9 cellular contexts compared by ENCODE assay signal in the genomic region with DNA sequence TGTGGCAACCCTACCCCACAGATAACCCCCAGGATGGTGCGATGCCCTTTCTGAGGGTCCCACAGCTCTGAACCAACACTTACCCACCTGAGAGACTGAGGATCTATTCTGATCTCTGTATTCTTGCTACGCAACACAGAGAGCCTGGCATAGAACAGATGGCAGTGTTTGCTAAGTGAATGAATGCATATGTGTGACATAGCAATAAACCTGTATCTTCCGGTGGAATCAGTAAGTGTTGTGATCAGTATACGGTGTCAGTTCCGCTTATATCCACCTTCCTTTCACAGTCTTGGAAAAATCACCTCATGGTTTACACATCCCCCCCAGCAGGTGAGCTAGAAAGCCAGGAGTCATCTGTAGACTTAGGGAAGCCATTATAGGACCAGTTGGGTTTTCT. TPM values are rescaled to one million over a fixed set of nuclear protein-coding genes. Genes with fewer than 3 reads are reported as not detected.
DNase-seq lines count a peak whose midpoint lies in the region; ATAC-seq, FAIRE-seq and TF ChIP-seq lines count a peak whose summit lies in the region.
"Had no signal": no experiment of that assay in that cellular context is flagged by ENCODE, and none has a peak within 500 bp of the region (broad histone marks: within the 10 kb centered on the region; RNA-seq: fewer than 3 reads in every experiment).

No MANE protein-coding gene starts in this region.

- TF ChIP-seq CTCF in keratinocyte (optimal IDR thresholded peaks at IDR 0.05 in 1 of 3, IDR thresholded peaks at IDR 0.05 in 1 of 3, conservative IDR thresholded peaks at IDR 0.05 in 1 of 3; ENCODE audit: extremely low read depth in 1 of 3, insufficient read depth in 2 of 3, low read length in 3 of 3) = no peak
- no peak for TF ChIP-seq CTCF in upper lobe of left lung (IDR thresholded peaks at IDR 0.05)

- H3K27ac Mint-ChIP-seq in activated T-cell treated with anti-CD3 and anti-CD28 coated beads, Interleukin-2, amount 50 U/mL, for 72 hours = no peak overlapping the region
- H3K27ac Mint-ChIP-seq in activated CD8-positive, alpha-beta T cell treated with anti-CD3 and anti-CD28 coated beads, Interleukin-2, amount 10 ng/mL, durations not matched to agents 7 days and 5 days = no peak overlapping the region

- no peak for DNase-seq in activated T-cell treated with anti-CD3 and anti-CD28 coated beads, Interleukin-2, amount 50 U/mL, for 72 hours
- no peak for DNase-seq in activated T-cell treated with anti-CD3 and anti-CD28 coated beads, Interleukin-2, amount 50 U/mL, for 48 hours
- no peak for DNase-seq in activated CD8-positive, alpha-beta T cell treated with anti-CD3 and anti-CD28 coated beads, Interleukin-2, amount 10 ng/mL, durations not matched to agents 7 days and 5 days
- DNase-seq in keratinocyte (ENCODE audit: low read depth, low spot score) (no peak), upper lobe of left lung (no peak)
- no peak for DNase-seq in activated naive CD4-positive, alpha-beta T cell treated with anti-CD3 and anti-CD28 coated beads, Interleukin-2, amount 50 U/mL, for 16 hours

- H3K36me3 Mint-ChIP-seq in activated T-cell treated with anti-CD3 and anti-CD28 coated beads, Interleukin-2, amount 50 U/mL, for 72 hours (ENCODE audit: insufficient read depth in 2 of 2) = no peaks in the 10 kb centered on the region
- no peaks in the 10 kb centered on the region for H3K36me3 Mint-ChIP-seq in activated CD8-positive, alpha-beta T cell treated with anti-CD3 and anti-CD28 coated beads, Interleukin-2, amount 10 ng/mL, durations not matched to agents 7 days and 5 days (ENCODE audit: low read depth)

- H3K4me3 Mint-ChIP-seq in activated T-cell treated with anti-CD3 and anti-CD28 coated beads, Interleukin-2, amount 50 U/mL, for 72 hours = peak overlapping the region; percentile 88 to 95
- peak overlapping the region; percentile 50 for H3K4me3 Mint-ChIP-seq in activated CD8-positive, alpha-beta T cell treated with anti-CD3 and anti-CD28 coated beads, Interleukin-2, amount 10 ng/mL, durations not matched to agents 7 days and 5 days

- POLR2A ChIA-PET in activated CD8-positive, alpha-beta T cell treated with anti-CD3 and anti-CD28 coated beads, Interleukin-2, amount 10 ng/mL, durations not matched to agents 7 days and 5 days (lab: Charles Lee) = no interaction called here

- no peak for ATAC-seq in activated T-cell treated with anti-CD3 and anti-CD28 coated beads, Interleukin-2, amount 50 U/mL, for 72 hours (replicated peaks in 1 of 2)
- no peak for ATAC-seq in activated CD8-positive, alpha-beta T cell treated with anti-CD3 and anti-CD28 coated beads, Interleukin-2, amount 10 ng/mL, durations not matched to agents 7 days and 5 days
- ATAC-seq in upper lobe of left lung (ENCODE audit: low FRiP score in 2 of 2) = no peak
- no peak for ATAC-seq in GM18505 (IDR thresholded peaks at IDR 0.05; ENCODE audit: unreplicated experiment)
- ATAC-seq in GM19328 (IDR thresholded peaks at IDR 0.05; ENCODE audit: unreplicated experiment) = no peak

- peaks cover 21% of the 10 kb centered on the region for H3K27me3 Mint-ChIP-seq in activated T-cell treated with anti-CD3 and anti-CD28 coated beads, Interleukin-2, amount 50 U/mL, for 72 hours (ENCODE audit: low read depth)
- H3K27me3 Mint-ChIP-seq in activated CD8-positive, alpha-beta T cell treated with anti-CD3 and anti-CD28 coated beads, Interleukin-2, amount 10 ng/mL, durations not matched to agents 7 days and 5 days (ENCODE audit: low read depth) = peaks cover 2% of the 10 kb centered on the region

- dilution Hi-C loops in keratinocyte (cut with MboI; ENCODE audit: extremely low pct_ligation_motif_present, low sequenced_read_pairs) = no loop called here

- H3K9me3 Mint-ChIP-seq in activated T-cell treated with anti-CD3 and anti-CD28 coated beads, Interleukin-2, amount 50 U/mL, for 72 hours = no peaks in the 10 kb centered on the region
- no peaks in the 10 kb centered on the region for H3K9me3 Mint-ChIP-seq in activated CD8-positive, alpha-beta T cell treated with anti-CD3 and anti-CD28 coated beads, Interleukin-2, amount 10 ng/mL, durations not matched to agents 7 days and 5 days (ENCODE audit: insufficient read depth)

- H3K4me1 Mint-ChIP-seq in activated T-cell treated with anti-CD3 and anti-CD28 coated beads, Interleukin-2, amount 50 U/mL, for 72 hours (ENCODE audit: low read depth) = peaks cover 39% of the 10 kb centered on the region
- peaks cover 45% of the 10 kb centered on the region for H3K4me1 Mint-ChIP-seq in activated CD8-positive, alpha-beta T cell treated with anti-CD3 and anti-CD28 coated beads, Interleukin-2, amount 10 ng/mL, durations not matched to agents 7 days and 5 days (ENCODE audit: low read depth)

- CTCF ChIA-PET in activated CD8-positive, alpha-beta T cell treated with anti-CD3 and anti-CD28 coated beads, Interleukin-2, amount 10 ng/mL, durations not matched to agents 7 days and 5 days (lab: Charles Lee) = no interaction called here

- H3K27ac ChIP-seq in keratinocyte (ENCODE audit: control insufficient read depth, insufficient read depth, low read length) (peak overlapping the region; percentile 74), upper lobe of left lung (peak overlapping the region; percentile 65 to 87 (median 72))

- no peaks in the 10 kb centered on the region for H3K79me2 ChIP-seq in keratinocyte (ENCODE audit: control insufficient read depth, insufficient read depth, low read length)

- H3K4me1 ChIP-seq in keratinocyte (ENCODE audit: control insufficient read depth, extremely low read depth, insufficient read depth, low read length) = peaks cover 11% of the 10 kb centered on the region
- H3K4me1 ChIP-seq in upper lobe of left lung = peaks cover 0 to 15% (median 4%) of the 10 kb centered on the region in 4 donors

- H2AFZ ChIP-seq in keratinocyte (ENCODE audit: control insufficient read depth, low read length) = peak overlapping the region; percentile 74

- no peaks in the 10 kb centered on the region for H4K20me1 ChIP-seq in keratinocyte (ENCODE audit: control insufficient read depth, extremely low read depth, insufficient read depth, low read length)

- H3K9ac ChIP-seq in keratinocyte (ENCODE audit: control insufficient read depth, extremely low read depth, insufficient read depth, low read length) = peak overlapping the region; percentile 69

- H3K4me3 ChIP-seq in keratinocyte (ENCODE audit: control insufficient read depth in 2 of 3, extremely low read depth in 1 of 3, insufficient read depth in 2 of 3, low read depth in 1 of 3, low read length in 3 of 3) = peak overlapping the region; percentile 42 to 72 (median 53)
- peak overlapping the region in 3 of 4 donors; percentile 30 to 53 (median 45) for H3K4me3 ChIP-seq in upper lobe of left lung

- H3K36me3 ChIP-seq in keratinocyte (ENCODE audit: control insufficient read depth in 2 of 2, extremely low read depth in 1 of 2, insufficient read depth in 2 of 2, low read length in 2 of 2) = no peaks in the 10 kb centered on the region
- H3K36me3 ChIP-seq in upper lobe of left lung = no peaks in the 10 kb centered on the region

- no peaks in the 10 kb centered on the region for H3K9me1 ChIP-seq in keratinocyte (ENCODE audit: control insufficient read depth, extremely low read depth, insufficient read depth, low read length)

- 64 to 81% methylated on average over 4 to 5 of the region's 5 CpGs for WGBS in upper lobe of left lung, 2 donors

- no peaks in the 10 kb centered on the region for H3K9me3 ChIP-seq in keratinocyte (ENCODE audit: control insufficient read depth, low read depth, low read length)
- no peaks in the 10 kb centered on the region for H3K9me3 ChIP-seq in upper lobe of left lung

- TF ChIP-seq EP300 in upper lobe of left lung (IDR thresholded peaks at IDR 0.05) = no peak

- TF ChIP-seq POLR2A in upper lobe of left lung (IDR thresholded peaks at IDR 0.05) = no peak
- no peak for TF ChIP-seq POLR2A in GM18505 (IDR thresholded peaks at IDR 0.05; ENCODE audit: borderline replicate concordance, extremely low read depth, insufficient read depth, insufficient read length)

- H3K27me3 ChIP-seq in keratinocyte (ENCODE audit: control insufficient read depth, extremely low read depth, insufficient read depth, low read length) (no peaks in the 10 kb centered on the region), upper lobe of left lung (peaks cover 0 to 6% (median 0%) of the 10 kb centered on the region in 4 donors)

- H3K4me2 ChIP-seq in keratinocyte (ENCODE audit: control insufficient read depth, extremely low read depth, insufficient read depth, low read depth, low read length) = peak overlapping the region; percentile 84

- peak; percentile 32 for FAIRE-seq in keratinocyte (lab: Jason Lieb, UNC)

RNA-seq across cellular contexts. Expression of a gene that starts 5.9 kb away (rescaled TPM):
- 10 to 100 TPM; 68.1 to 90.3 TPM for total RNA-seq in activated T-cell treated with anti-CD3 and anti-CD28 coated beads, Interleukin-2, amount 50 U/mL, for 72 hours
- total RNA-seq in activated CD8-positive, alpha-beta T cell treated with anti-CD3 and anti-CD28 coated beads, Interleukin-2, amount 10 ng/mL, durations not matched to agents 7 days and 5 days = 100 to 1,000 TPM; 106 to 113 TPM
- polyA plus RNA-seq in keratinocyte = 140 to 159 TPM (median 141 TPM) in 3 replicates
- polyA plus RNA-seq in keratinocyte (2011; ENCODE audit: low read depth) = 19.3 TPM
- 131 and 175 TPM in 2 replicates for polyA plus RNA-seq in keratinocyte (2011; cell fraction: cytosol; rRNA removed)
- 113 and 116 TPM in 2 replicates for polyA plus RNA-seq in keratinocyte (2011; cell fraction: nucleus; rRNA removed)
- polyA plus RNA-seq in keratinocyte (2012; ENCODE audit: low replicate concordance) = 71.4 and 138 TPM in 2 replicates
- polyA minus RNA-seq in keratinocyte = 94.9 to 130 TPM (median 129 TPM) in 3 replicates
- polyA minus RNA-seq in keratinocyte (2011; cell fraction: cytosol; rRNA and poly(A)+ RNA removed) = 85.4 TPM
- 27.7 and 28.0 TPM in 2 replicates for polyA minus RNA-seq in keratinocyte (2011; cell fraction: nucleus; rRNA and poly(A)+ RNA removed)
- 10 to 100 TPM in 5 of 6 donors, 1 to 10 TPM in 1; 7.3 to 71.3 (median 45.3) TPM for total RNA-seq in upper lobe of left lung

RNA-seq across cellular contexts. Expression of a gene that starts 17.4 kb away (rescaled TPM):
- total RNA-seq in activated T-cell treated with anti-CD3 and anti-CD28 coated beads, Interleukin-2, amount 50 U/mL, for 72 hours = 1 to 10 TPM in 1 of 2 donors, under 1 TPM in 1; 0.46 to 1.8 TPM
- total RNA-seq in activated CD8-positive, alpha-beta T cell treated with anti-CD3 and anti-CD28 coated beads, Interleukin-2, amount 10 ng/mL, durations not matched to agents 7 days and 5 days = 1 to 10 TPM in 1 of 2 experiments, under 1 TPM in 1; 0.91 to 1.1 TPM
- polyA plus RNA-seq in keratinocyte = 0.25 to 0.42 TPM (median 0.36 TPM) in 3 replicates
- polyA plus RNA-seq in keratinocyte (2011; ENCODE audit: low read depth) = 0.89 TPM
- polyA plus RNA-seq in keratinocyte (2011; cell fraction: cytosol; rRNA removed) = 0.07 and 0.43 TPM in 2 replicates
- 0.37 and 0.45 TPM in 2 replicates for polyA plus RNA-seq in keratinocyte (2011; cell fraction: nucleus; rRNA removed)
- polyA plus RNA-seq in keratinocyte (2012; ENCODE audit: low replicate concordance) = 0.21 and 0.45 TPM in 2 replicates
- polyA minus RNA-seq in keratinocyte = 0.32 to 0.76 TPM in 2 of 3 replicates, not detected in the other
- not detected for polyA minus RNA-seq in keratinocyte (2011; cell fraction: cytosol; rRNA and poly(A)+ RNA removed)
- not detected in 2 replicates for polyA minus RNA-seq in keratinocyte (2011; cell fraction: nucleus; rRNA and poly(A)+ RNA removed)
- 10 to 100 TPM in 2 of 6 donors, 1 to 10 TPM in 3, under 1 TPM in 1; 0.94 to 21.8 (median 5.4) TPM for total RNA-seq in upper lobe of left lung
- total RNA-seq: glomerular endothelial cell had no signal

RNA-seq across cellular contexts. Expression of a gene that starts 17.6 kb away (rescaled TPM):
- total RNA-seq in activated T-cell treated with anti-CD3 and anti-CD28 coated beads, Interleukin-2, amount 50 U/mL, for 72 hours = 100 to 1,000 TPM; 104 to 188 TPM
- 100 to 1,000 TPM; 151 to 155 TPM for total RNA-seq in activated CD8-positive, alpha-beta T cell treated with anti-CD3 and anti-CD28 coated beads, Interleukin-2, amount 10 ng/mL, durations not matched to agents 7 days and 5 days
- polyA plus RNA-seq in keratinocyte = 13.7 to 38.9 TPM (median 24.2 TPM) in 3 replicates
- 89.1 TPM for polyA plus RNA-seq in keratinocyte (2011; ENCODE audit: low read depth)
- 11.1 and 12.4 TPM in 2 replicates for polyA plus RNA-seq in keratinocyte (2011; cell fraction: cytosol; rRNA removed)
- 47.5 and 58.6 TPM in 2 replicates for polyA plus RNA-seq in keratinocyte (2011; cell fraction: nucleus; rRNA removed)
- polyA plus RNA-seq in keratinocyte (2012; ENCODE audit: low replicate concordance) = 11.1 and 43.1 TPM in 2 replicates
- polyA minus RNA-seq in keratinocyte = 17.6 to 67.4 TPM (median 23.7 TPM) in 3 replicates
- 24.6 TPM for polyA minus RNA-seq in keratinocyte (2011; cell fraction: cytosol; rRNA and poly(A)+ RNA removed)
- polyA minus RNA-seq in keratinocyte (2011; cell fraction: nucleus; rRNA and poly(A)+ RNA removed) = 29.5 and 64.7 TPM in 2 replicates
- 10 to 100 TPM; 27.2 to 49.3 (median 42.5) TPM for total RNA-seq in upper lobe of left lung
